ENCODE assay signal across 28 cellular contexts in the genomic region with DNA sequence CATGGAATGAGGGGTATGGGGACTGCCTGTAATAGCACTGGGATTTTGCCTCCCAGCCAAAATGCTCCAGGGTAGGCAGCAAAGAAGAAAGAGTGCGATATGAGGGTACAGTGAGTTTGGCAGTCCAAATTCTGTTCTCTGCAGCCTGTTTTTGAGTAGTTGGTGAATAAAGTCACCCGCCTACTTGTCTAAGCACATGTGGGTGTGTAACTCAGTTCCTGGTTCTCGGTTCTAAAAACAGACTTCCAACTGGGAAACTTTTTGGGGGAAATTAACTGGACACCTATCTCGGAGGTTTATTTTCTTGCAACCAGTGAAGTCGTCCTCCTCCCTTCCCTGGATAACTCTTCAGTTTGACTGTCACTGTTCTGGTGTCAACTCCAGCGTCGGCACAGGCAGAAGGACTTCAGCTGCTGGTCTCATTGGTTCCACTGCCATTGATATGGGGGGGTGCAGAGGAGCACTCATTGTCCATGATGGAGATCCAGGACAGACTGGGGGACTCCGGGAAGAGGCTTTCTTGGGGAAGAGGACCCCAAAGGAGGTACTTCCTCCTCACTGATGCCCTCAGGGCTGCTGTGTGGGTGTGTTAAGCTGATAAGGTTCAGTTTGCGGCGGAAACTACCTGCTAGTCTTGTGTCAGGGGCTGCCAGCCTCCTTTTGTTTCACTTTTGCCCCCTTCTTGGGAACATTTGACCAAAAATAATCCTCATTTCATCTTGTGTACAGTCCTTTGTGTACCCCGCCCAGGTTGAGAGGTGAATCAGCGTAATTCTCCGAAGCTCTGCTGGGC. TPM values are rescaled to one million over a fixed set of nuclear protein-coding genes. Genes with fewer than 3 reads are reported as not detected.
DNase-seq lines count a peak whose midpoint lies in the region; ATAC-seq, FAIRE-seq and TF ChIP-seq lines count a peak whose summit lies in the region.
"Had no signal": no experiment of that assay in that cellular context is flagged by ENCODE, and none has a peak within 500 bp of the region (broad histone marks: within the 10 kb centered on the region; RNA-seq: fewer than 3 reads in every experiment).

No MANE protein-coding gene starts in this region.

- TSS peak; percentile 21 for BruUV-seq in GM12878 (replicated peaks; lab: Mats Ljungman, UMichigan)

- H3K4me1 ChIP-seq in CD8-positive, alpha-beta T cell (ENCODE audit: insufficient read depth, low read length), result peaks cover 9% of the 10 kb centered on the region
- H3K4me1 ChIP-seq in HEK293 (ENCODE audit: control insufficient read depth, insufficient read depth, low read length) (peaks cover under 1% of the 10 kb centered on the region; the same call in 1 of the 2 replicates), GM12878 (ENCODE audit: control insufficient read depth, insufficient read depth, low read length) (peaks cover 4% of the 10 kb centered on the region; the same call in 1 of the 2 replicates)
- H3K4me1 ChIP-seq: SJCRH30 had no signal

- no peak for TF ChIP-seq POLR2A in GM12878 (IDR thresholded peaks at IDR 0.05; ENCODE audit: low read depth, low read length)

- H3K9me3 Mint-ChIP-seq in CD8-positive, alpha-beta T cell, result no peaks in the 10 kb centered on the region
- H3K9me3 Mint-ChIP-seq: brain; CD4-positive, CD25-positive, alpha-beta regulatory T cell; naive B cell; stimulated activated naive B cell treated with anti-CD40 and anti-IgM and Interleukin-4, amounts not matched to agents 10 μg/mL and 1 μg/mL and 100 μg/mL, for 72 hours; T-cell had no signal

- FAIRE-seq in GM12878 (lab: Jason Lieb, UNC), result no peak
- FAIRE-seq: G401.6, GM18507 had no signal

- no peak overlapping the region for H3K4me3 Mint-ChIP-seq in CD8-positive, alpha-beta T cell
- H3K4me3 Mint-ChIP-seq: activated CD8-positive, alpha-beta memory T cell treated with anti-CD3 and anti-CD28 coated beads, Interleukin-2, amount 10 ng/mL, durations not matched to agents 7 days and 5 days; brain; CD4-positive, CD25-positive, alpha-beta regulatory T cell; naive B cell; stimulated activated naive B cell treated with anti-CD40 and anti-IgM and Interleukin-4, amounts not matched to agents 10 μg/mL and 1 μg/mL and 100 μg/mL, for 72 hours; T-cell had no signal

- no peaks in the 10 kb centered on the region for H3K27me3 ChIP-seq in CD8-positive, alpha-beta T cell (ENCODE audit: insufficient read depth, low read length)
- no peaks in the 10 kb centered on the region for H3K27me3 ChIP-seq in GM12878 (replicated peaks in 1 of 2; ENCODE audit: control insufficient read depth in 2 of 2, insufficient read depth in 2 of 2, low read length in 1 of 2)
- H3K27me3 ChIP-seq: Peyer's patch, SJCRH30, thyroid gland had no signal

- TF ChIP-seq CTCF in CD8-positive, alpha-beta T cell (IDR thresholded peaks at IDR 0.05), result no peak
- no peak for TF ChIP-seq CTCF in HEK293 (tag by site-specific recombination; IDR thresholded peaks at IDR 0.05)
- no peak for TF ChIP-seq CTCF in GM12878 (IDR thresholded peaks at IDR 0.05 in 2 of 3, conservative IDR thresholded peaks at IDR 0.05 in 1 of 3; ENCODE audit: control insufficient read depth in 2 of 3, extremely low read depth in 1 of 3, insufficient read depth in 1 of 3, low read depth in 3 of 3, low read length in 3 of 3)

- intact Hi-C loops in CD8-positive, alpha-beta T cell (cut with DNase I, micrococcal nuclease), result loop anchor here in 1 of 2 experiments (10.0 kb wide), 1 partner anchor 345 kb away; the partner anchor contains the start of gene CRELD1
- intact Hi-C loops in GM12878 (cut with micrococcal nuclease; ENCODE audit: unreplicated experiment), result no loop called here

- peaks cover 23% of the 10 kb centered on the region for H3K4me1 Mint-ChIP-seq in CD8-positive, alpha-beta T cell (ENCODE audit: low read depth)

- H3K27ac Mint-ChIP-seq in CD8-positive, alpha-beta T cell, result peak overlapping the region; percentile 18
- H3K27ac Mint-ChIP-seq: activated CD8-positive, alpha-beta memory T cell treated with anti-CD3 and anti-CD28 coated beads, Interleukin-2, amount 10 ng/mL, durations not matched to agents 7 days and 5 days; brain had no signal

- in situ Hi-C loops in GM12878 (cut with MboI), result no loop called here

- no peak overlapping the region for H2AFZ ChIP-seq in GM12878 (ENCODE audit: control insufficient read depth, low read depth, low read length)

- 93% methylated on average over 13 of the region's 13 CpGs for WGBS in GM12878 (ENCODE audit: insufficient coverage, insufficient replicate concordance, low lambda C conversion rate, missing lambda C conversion rate)

- no peak overlapping the region for H3K9ac ChIP-seq in GM12878 (ENCODE audit: control insufficient read depth, insufficient read depth, low read length)

- CTCF ChIA-PET in CD8-positive, alpha-beta T cell (lab: Charles Lee), result no interaction called here
- CTCF ChIA-PET in HEK293 (lab: Yijun Ruan, JAX), result no interaction called here
- CTCF ChIA-PET in GM12878 (lab: Yijun Ruan, JAX), result interaction anchor here (1.3 to 1.9 kb wide), 4 partner anchors 11 to 32 kb away, joined by 4 to 9 read pairs (median 6); partner anchors contain the start of genes GHRL and TATDN2

- POLR2A ChIA-PET in CD8-positive, alpha-beta T cell (lab: Charles Lee), result no interaction called here
- POLR2A ChIA-PET in HEK293 (lab: Yijun Ruan, JAX) (no interaction called here), GM12878 (lab: Charles Lee) (interaction anchor here (1.5 kb wide), 1 partner anchor 30 kb away, joined by 4 read pairs; no protein-coding TSS in a partner anchor)

- H3K9me3 ChIP-seq in CD8-positive, alpha-beta T cell (ENCODE audit: low read length), result no peaks in the 10 kb centered on the region
- H3K9me3 ChIP-seq in HEK293 (ENCODE audit: control insufficient read depth, insufficient read depth, low read depth, low read length) (no peaks in the 10 kb centered on the region), GM12878 (replicated peaks; ENCODE audit: control insufficient read depth, insufficient read depth, low read length) (no peaks in the 10 kb centered on the region)
- H3K9me3 ChIP-seq: Peyer's patch, SJCRH30, thyroid gland had no signal

- no peaks in the 10 kb centered on the region for H4K20me1 ChIP-seq in GM12878 (ENCODE audit: control insufficient read depth, insufficient read depth)

- SMC1A ChIA-PET in GM12878 (lab: Charles Lee; ENCODE audit: uncharacterized antibody, unreplicated experiment), result interaction anchor here (1.0 to 1.4 kb wide), 2 partner anchors 13 to 292 kb away, joined by 4 to 5 read pairs; partner anchors contain the start of gene GHRL

- H3K4me3 ChIP-seq in CD8-positive, alpha-beta T cell (ENCODE audit: low read depth, low read length), result no peak overlapping the region
- no peak overlapping the region for H3K4me3 ChIP-seq in HEK293 (ENCODE audit: low read depth, low read length)
- no peak overlapping the region for H3K4me3 ChIP-seq in GM12878
- H3K4me3 ChIP-seq: Peyer's patch, SJCRH30, thyroid gland had no signal

- peaks cover 8% of the 10 kb centered on the region for H3K79me2 ChIP-seq in GM12878 (ENCODE audit: control insufficient read depth, insufficient read depth, low read length)

- no peaks in the 10 kb centered on the region for H3K27me3 Mint-ChIP-seq in CD8-positive, alpha-beta T cell (ENCODE audit: low read depth)
- H3K27me3 Mint-ChIP-seq: activated CD8-positive, alpha-beta memory T cell treated with anti-CD3 and anti-CD28 coated beads, Interleukin-2, amount 10 ng/mL, durations not matched to agents 7 days and 5 days; brain; CD4-positive, CD25-positive, alpha-beta regulatory T cell; naive B cell; stimulated activated naive B cell treated with anti-CD40 and anti-IgM and Interleukin-4, amounts not matched to agents 10 μg/mL and 1 μg/mL and 100 μg/mL, for 72 hours; T-cell had no signal

- H3K27ac ChIP-seq in CD8-positive, alpha-beta T cell (ENCODE audit: low read depth, low read length), result no peak overlapping the region
- H3K27ac ChIP-seq in HEK293 (ENCODE audit: extremely low read depth, low read depth, low read length) (no peak overlapping the region), GM12878 (ENCODE audit: control insufficient read depth, insufficient read depth) (no peak overlapping the region)
- H3K27ac ChIP-seq: Peyer's patch, SJCRH30, thyroid gland had no signal

- no peak for TF ChIP-seq RAD21 in GM12878 (IDR thresholded peaks at IDR 0.05; ENCODE audit: insufficient read depth, low read depth, low read length)

- ATAC-seq in CD8-positive, alpha-beta T cell, result no peak
- ATAC-seq in GM12878, result no peak
- ATAC-seq: activated CD8-positive, alpha-beta memory T cell treated with anti-CD3 and anti-CD28 coated beads, Interleukin-2, amount 10 ng/mL, durations not matched to agents 7 days and 5 days; left colon; stimulated activated naive B cell treated with anti-CD40 and anti-IgM and Interleukin-4, amounts not matched to agents 10 μg/mL and 1 μg/mL and 100 μg/mL, for 72 hours had no signal

- RAD21 ChIA-PET in GM12878 (lab: Charles Lee; ENCODE audit: unreplicated experiment), result interaction anchor here (1.0 to 1.4 kb wide), 2 partner anchors 14 to 42 kb away, joined by 3 to 5 read pairs; partner anchors contain the start of gene GHRL

- H3K4me2 ChIP-seq in GM12878 (ENCODE audit: control insufficient read depth, insufficient read depth), result no peak overlapping the region

- no peak for TF ChIP-seq EP300 in GM12878 (IDR thresholded peaks at IDR 0.05; ENCODE audit: borderline replicate concordance in 1 of 2, control insufficient read depth in 1 of 2, low read depth in 2 of 2, low read length in 2 of 2)

- H3K36me3 Mint-ChIP-seq in CD8-positive, alpha-beta T cell, result peaks cover 74% of the 10 kb centered on the region
- H3K36me3 Mint-ChIP-seq: naive B cell had no signal

- DNase-seq in CD8-positive, alpha-beta T cell, result no peak
- DNase-seq in GM12878 (ENCODE audit: low read depth, low spot score) (no peak), occipital lobe (lab: John Stamatoyannopoulos, UW) (peak; percentile 46), amniotic stem cell (lab: John Stamatoyannopoulos, UW) (no peak), NCI-H1930 (lab: John Stamatoyannopoulos, UW) (no peak), NCI-H526 treated with DMSO at 0.1 percent for 48 hours (lab: John Stamatoyannopoulos, UW) (no peak)
- DNase-seq: activated CD4-positive, alpha-beta T cell treated with anti-CD3 and anti-CD28 coated beads for 1 hour; activated CD8-positive, alpha-beta memory T cell treated with anti-CD3 and anti-CD28 coated beads, Interleukin-2, amount 10 ng/mL, durations not matched to agents 7 days and 5 days; DMS53; effector CD4-positive, alpha-beta T cell; KG1; left colon; mesenchymal stem cell; naive B cell; NCI-H1417 treated with DMSO at 0.1 percent for 48 hours; SJCRH30; stimulated activated CD4-positive, alpha-beta T cell treated with anti-CD3 and anti-CD28 coated beads, Interleukin-4, amount 100 ng/mL, for 24 hours; stimulated activated naive B cell treated with anti-CD40 and anti-IgM and Interleukin-4, amounts not matched to agents 10 μg/mL and 1 μg/mL and 100 μg/mL, for 72 hours; T-cell; thyroid gland had no signal

- H3K36me3 ChIP-seq in CD8-positive, alpha-beta T cell (ENCODE audit: insufficient read depth, low read length), result peaks cover 52% of the 10 kb centered on the region
- H3K36me3 ChIP-seq in HEK293 (ENCODE audit: control insufficient read depth in 2 of 2, insufficient read depth in 1 of 2, low read length in 2 of 2) (peaks cover 13 to 83% of the 10 kb centered on the region in 2 experiments), GM12878 (ENCODE audit: control insufficient read depth in 2 of 2, insufficient read depth in 2 of 2, low read length in 1 of 2) (peaks cover 28 to 30% of the 10 kb centered on the region in 2 experiments; a peak in 3 of 4 replicates)

RNA-seq across cellular contexts. Expression of gene GHRL, which starts 13.2 kb away (rescaled TPM):
- total RNA-seq in CD8-positive, alpha-beta T cell, result under 1 TPM in 1 of 2 experiments, not detected in 1; 0.92 TPM
- total RNA-seq in GM12878 (2013; cell fraction: nucleolus; rRNA removed), result 4.3 and 5.2 TPM in 2 replicates
- total RNA-seq in GM12878 (2014; rRNA removed), result 0.73 TPM in 1 of 2 replicates, not detected in the other
- total RNA-seq in GM12878 (2014; rRNA removed; fragmentation: Illumina TruSeq; extraction: Trizol), result 0.55 and 0.67 TPM in 2 replicates
- 1.4 and 2.2 TPM in 2 replicates for total RNA-seq in GM12878 (2021)
- polyA plus RNA-seq in GM12878 (2011; ENCODE audit: low read depth), result 1.7 TPM
- polyA plus RNA-seq in GM12878 (2011; rRNA removed), result 1.7 and 1.8 TPM in 2 replicates
- 2.2 and 2.4 TPM in 2 replicates for polyA plus RNA-seq in GM12878 (2011; cell fraction: cytosol; rRNA removed)
- 7.3 and 9.8 TPM in 2 replicates for polyA plus RNA-seq in GM12878 (2011; cell fraction: nucleus; rRNA removed)
- polyA plus RNA-seq in GM12878 (2012), result 1.0 and 2.7 TPM in 2 replicates
- 0.60 TPM in 1 of 2 replicates, not detected in the other for polyA plus RNA-seq in GM12878 (2014; fragmentation: Illumina TruSeq; extraction: Trizol)
- under 1 TPM; 0.35 to 0.58 TPM for polyA plus RNA-seq in GM12878 (2014; fragmentation: Nextera tagmentation; extraction: Ambion mirVana)
- 1.0 and 2.4 TPM in 2 replicates for polyA plus RNA-seq in GM12878 (2014; rRNA removed)
- 1 to 10 TPM; 1.0 to 1.1 TPM for polyA plus RNA-seq in GM12878 (2016; fragmentation: Nextera tagmentation; extraction: Ambion mirVana)
- polyA minus RNA-seq in GM12878 (2011; rRNA and poly(A)+ RNA removed), result 0.88 and 2.3 TPM in 2 replicates
- polyA minus RNA-seq in GM12878 (2011; cell fraction: cytosol; rRNA and poly(A)+ RNA removed), result 1.9 TPM in 1 of 2 replicates, not detected in the other
- 2.4 and 2.9 TPM in 2 replicates for polyA minus RNA-seq in GM12878 (2011; cell fraction: nucleus; rRNA and poly(A)+ RNA removed)
- not detected for total RNA-seq in occipital lobe
- total RNA-seq: fibroblast of villous mesenchyme, NCI-H460, SJCRH30 had no signal

RNA-seq across cellular contexts. Expression of gene TATDN2, which starts 31.3 kb away (rescaled TPM):
- total RNA-seq in CD8-positive, alpha-beta T cell, result 10 to 100 TPM; 40.2 to 40.3 TPM
- total RNA-seq in GM12878 (2013; cell fraction: nucleolus; rRNA removed), result 43.3 and 48.1 TPM in 2 replicates
- total RNA-seq in GM12878 (2014; rRNA removed), result 7.7 and 10.0 TPM in 2 replicates
- total RNA-seq in GM12878 (2014; rRNA removed; fragmentation: Illumina TruSeq; extraction: Trizol), result 22.0 and 23.9 TPM in 2 replicates
- 31.8 and 36.5 TPM in 2 replicates for total RNA-seq in GM12878 (2021)
- 18.4 TPM for polyA plus RNA-seq in GM12878 (2011; ENCODE audit: low read depth)
- polyA plus RNA-seq in GM12878 (2011; rRNA removed), result 21.6 and 22.1 TPM in 2 replicates
- 20.8 and 21.3 TPM in 2 replicates for polyA plus RNA-seq in GM12878 (2011; cell fraction: cytosol; rRNA removed)
- 25.2 and 26.0 TPM in 2 replicates for polyA plus RNA-seq in GM12878 (2011; cell fraction: nucleus; rRNA removed)
- polyA plus RNA-seq in GM12878 (2012), result 19.7 and 24.1 TPM in 2 replicates
- 27.3 and 28.1 TPM in 2 replicates for polyA plus RNA-seq in GM12878 (2014; fragmentation: Illumina TruSeq; extraction: Trizol)
- polyA plus RNA-seq in GM12878 (2014; fragmentation: Nextera tagmentation; extraction: Ambion mirVana), result 1 to 10 TPM; 5.7 to 9.1 TPM
- polyA plus RNA-seq in GM12878 (2014; rRNA removed), result 25.7 and 25.8 TPM in 2 replicates
- polyA plus RNA-seq in GM12878 (2016; fragmentation: Nextera tagmentation; extraction: Ambion mirVana), result 1 to 10 TPM; 4.2 to 5.6 TPM
- polyA minus RNA-seq in GM12878 (2011; rRNA and poly(A)+ RNA removed), result 29.6 and 51.2 TPM in 2 replicates
- polyA minus RNA-seq in GM12878 (2011; cell fraction: cytosol; rRNA and poly(A)+ RNA removed), result 9.1 and 14.0 TPM in 2 replicates
- polyA minus RNA-seq in GM12878 (2011; cell fraction: nucleus; rRNA and poly(A)+ RNA removed), result 30.2 and 59.0 TPM in 2 replicates
- 21.1 TPM for total RNA-seq in occipital lobe

RNA-seq across cellular contexts. Expression of gene SEC13, which starts 41.3 kb away (rescaled TPM):
- total RNA-seq in CD8-positive, alpha-beta T cell, result 10 to 100 TPM; 92.0 to 92.2 TPM
- total RNA-seq in GM12878 (2013; cell fraction: nucleolus; rRNA removed), result 108 and 120 TPM in 2 replicates
- total RNA-seq in GM12878 (2014; rRNA removed) (165 and 172 TPM in 2 replicates), GM12878 (2014; rRNA removed; fragmentation: Illumina TruSeq; extraction: Trizol) (100 and 115 TPM in 2 replicates), GM12878 (2021) (113 and 117 TPM in 2 replicates), occipital lobe (56.3 TPM)
- polyA plus RNA-seq in GM12878 (2011; ENCODE audit: low read depth), result 73.1 TPM
- polyA plus RNA-seq in GM12878 (2011; rRNA removed) (62.9 and 89.1 TPM in 2 replicates), GM12878 (2014; fragmentation: Illumina TruSeq; extraction: Trizol) (59.6 and 134 TPM in 2 replicates), GM12878 (2014; fragmentation: Nextera tagmentation; extraction: Ambion mirVana) (10 to 100 TPM; 42.8 to 55.6 TPM), GM12878 (2014; rRNA removed) (119 and 128 TPM in 2 replicates), GM12878 (2016; fragmentation: Nextera tagmentation; extraction: Ambion mirVana) (100 to 1,000 TPM; 211 to 229 TPM)
- polyA plus RNA-seq in GM12878 (2011; cell fraction: cytosol; rRNA removed), result 127 and 179 TPM in 2 replicates
- 111 and 137 TPM in 2 replicates for polyA plus RNA-seq in GM12878 (2011; cell fraction: nucleus; rRNA removed)
- polyA plus RNA-seq in GM12878 (2012), result 97.6 and 109 TPM in 2 replicates
- polyA minus RNA-seq in GM12878 (2011; rRNA and poly(A)+ RNA removed), result 150 and 197 TPM in 2 replicates
- 69.2 and 69.6 TPM in 2 replicates for polyA minus RNA-seq in GM12878 (2011; cell fraction: cytosol; rRNA and poly(A)+ RNA removed)
- polyA minus RNA-seq in GM12878 (2011; cell fraction: nucleus; rRNA and poly(A)+ RNA removed), result 43.2 and 81.7 TPM in 2 replicates
